7 cellular contexts compared by ENCODE assay signal in genomic region chr9:96045811-96046210, GRCh38.
"Had no signal": no experiment of that assay in that cellular context is flagged by ENCODE, and none has a peak within 500 bp of the region (broad histone marks: within the 10 kb centered on the region; RNA-seq: fewer than 3 reads in every experiment).

No MANE protein-coding gene starts in this region.

- H3K27ac Mint-ChIP-seq: HFFc6 had no signal

- DNase-seq: GM23248, GOT3, H7, HFFc6, IMR-90 had no signal

- H3K9me3 ChIP-seq: HAP-1 had no signal

- ATAC-seq: HCT116 had no signal

- H3K27ac ChIP-seq: GM23248 had no signal

- H3K9ac ChIP-seq: GM23248 had no signal

- H3K36me3 ChIP-seq: HAP-1 had no signal

- H3K4me3 ChIP-seq: GM23248, HAP-1 had no signal

- H3K4me3 Mint-ChIP-seq: HFFc6 had no signal

- H3K4me1 ChIP-seq: HAP-1 had no signal

- H2AFZ ChIP-seq: GM23248 had no signal
